11 cellular contexts compared by ENCODE assay signal in the genomic region with DNA sequence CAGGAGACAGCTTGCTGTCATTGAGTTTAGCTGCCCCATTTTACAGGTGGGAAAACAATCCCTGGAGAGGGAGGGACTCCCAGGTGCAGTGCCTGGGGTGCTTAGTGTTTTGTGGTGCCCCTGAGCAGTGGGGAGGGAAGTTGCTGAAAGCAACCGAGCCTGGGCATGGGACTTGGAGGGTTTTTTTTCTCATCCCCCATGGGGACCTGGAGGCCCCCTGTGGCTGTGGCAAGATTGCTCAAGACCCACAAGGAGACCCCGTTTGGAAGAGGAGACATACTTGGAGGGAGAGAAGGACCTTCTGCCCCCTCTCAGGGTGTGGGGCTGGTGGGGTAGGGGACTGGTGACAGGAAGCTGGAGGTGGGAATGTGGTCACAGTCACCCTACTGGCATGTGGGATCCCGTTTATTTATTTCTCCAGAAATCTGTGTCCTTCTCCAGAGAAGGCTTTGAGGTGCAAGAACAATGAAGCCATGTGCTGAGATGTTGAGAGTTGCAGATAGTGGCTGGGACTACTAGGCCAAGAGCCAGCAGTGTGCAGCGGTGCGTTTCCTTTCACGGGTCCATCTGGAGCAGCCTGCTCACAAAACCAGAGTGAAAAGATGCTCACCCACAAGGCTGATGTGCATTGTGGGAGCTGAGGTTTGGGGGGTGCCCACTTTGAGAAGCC. TPM values are rescaled to one million over a fixed set of nuclear protein-coding genes. Genes with fewer than 3 reads are reported as not detected.
DNase-seq lines count a peak whose midpoint lies in the region; ATAC-seq and TF ChIP-seq lines count a peak whose summit lies in the region.
"Had no signal": no experiment of that assay in that cellular context is flagged by ENCODE, and none has a peak within 500 bp of the region (broad histone marks: within the 10 kb centered on the region; RNA-seq: fewer than 3 reads in every experiment).

No MANE protein-coding gene starts in this region.

- H3K4me1 ChIP-seq in testis, result peaks cover 28% of the 10 kb centered on the region

- H3K4me1 Mint-ChIP-seq in activated CD4-positive, alpha-beta T cell treated with anti-CD3 and anti-CD28 coated beads, Interleukin-2, amount 10 ng/mL, durations not matched to agents 7 days and 5 days, result peaks cover 33% of the 10 kb centered on the region
- H3K4me1 Mint-ChIP-seq in activated CD4-positive, alpha-beta T cell treated with anti-CD3 and anti-CD28 coated beads, Interleukin-2, amount 10 ng/mL, durations not matched to agents 24 days and 14 days, result peaks cover 27% of the 10 kb centered on the region
- H3K4me1 Mint-ChIP-seq in central memory CD8-positive, alpha-beta T cell, result peaks cover 12% of the 10 kb centered on the region
- peaks cover 22% of the 10 kb centered on the region for H3K4me1 Mint-ChIP-seq in activated T-helper 1 cell treated with anti-CD3 and anti-CD28 coated beads, Interleukin-12 subunit alpha, Interleukin-12 subunit beta, Interleukin-2, Interleukin-4 antibody, amounts not matched to agents 30 ng/mL and 10 ng/mL and 1 ng/mL, durations not matched to agents 14 hours and 24 hours and 36 hours (ENCODE audit: low read depth)

- no peak for TF ChIP-seq CTCF in testis (IDR thresholded peaks at IDR 0.05)

- no peak overlapping the region for H3K4me3 Mint-ChIP-seq in activated CD4-positive, alpha-beta T cell treated with anti-CD3 and anti-CD28 coated beads, Interleukin-2, amount 10 ng/mL, durations not matched to agents 7 days and 5 days
- H3K4me3 Mint-ChIP-seq in activated CD4-positive, alpha-beta T cell treated with anti-CD3 and anti-CD28 coated beads, Interleukin-2, amount 10 ng/mL, durations not matched to agents 24 days and 14 days, result no peak overlapping the region
- no peak overlapping the region for H3K4me3 Mint-ChIP-seq in central memory CD8-positive, alpha-beta T cell
- H3K4me3 Mint-ChIP-seq in activated T-helper 1 cell treated with anti-CD3 and anti-CD28 coated beads, Interleukin-12 subunit alpha, Interleukin-12 subunit beta, Interleukin-2, Interleukin-4 antibody, amounts not matched to agents 30 ng/mL and 10 ng/mL and 1 ng/mL, durations not matched to agents 14 hours and 24 hours and 36 hours, result no peak overlapping the region
- H3K4me3 Mint-ChIP-seq: activated CD4-positive, alpha-beta memory T cell treated with anti-CD3 and anti-CD28 coated beads, Interleukin-2, amount 10 ng/mL, durations not matched to agents 7 days and 5 days had no signal

- CTCF ChIA-PET in activated CD4-positive, alpha-beta T cell treated with anti-CD3 and anti-CD28 coated beads, Interleukin-2, amount 10 ng/mL, durations not matched to agents 7 days and 5 days (lab: Charles Lee), result interaction anchor here (0.6 kb wide), 1 partner anchor 11 kb away, joined by 6 read pairs; no protein-coding TSS in a partner anchor

- H3K9me3 ChIP-seq in testis, result no peaks in the 10 kb centered on the region

- no peak for TF ChIP-seq POLR2A in testis (IDR thresholded peaks at IDR 0.05)

- peak; percentile 33; the same call in 1 of the 2 replicates for TF ChIP-seq EP300 in Ishikawa (IDR thresholded peaks at IDR 0.05; ENCODE audit: borderline replicate concordance)

- intact Hi-C loops in activated CD4-positive, alpha-beta T cell treated with anti-CD3 and anti-CD28 coated beads, Interleukin-2, amount 10 ng/mL, durations not matched to agents 24 days and 14 days (cut with micrococcal nuclease), result no loop called here
- intact Hi-C loops in testis (cut with DNase I; ENCODE audit: low total_unique reads), result no loop called here
- intact Hi-C loops in activated T-helper 1 cell treated with anti-CD3 and anti-CD28 coated beads, Interleukin-12 subunit alpha, Interleukin-12 subunit beta, Interleukin-2, Interleukin-4 antibody, amounts not matched to agents 30 ng/mL and 10 ng/mL and 1 ng/mL, durations not matched to agents 14 hours and 24 hours and 36 hours (cut with micrococcal nuclease), result no loop called here

- H3K27me3 ChIP-seq in testis, result no peaks in the 10 kb centered on the region

- H3K36me3 ChIP-seq in testis (ENCODE audit: low read depth, missing control alignments), result no peaks in the 10 kb centered on the region

- POLR2A ChIA-PET in activated CD4-positive, alpha-beta T cell treated with anti-CD3 and anti-CD28 coated beads, Interleukin-2, amount 10 ng/mL, durations not matched to agents 7 days and 5 days (lab: Charles Lee), result no interaction called here

- H3K27me3 Mint-ChIP-seq in activated CD4-positive, alpha-beta T cell treated with anti-CD3 and anti-CD28 coated beads, Interleukin-2, amount 10 ng/mL, durations not matched to agents 7 days and 5 days, result no peaks in the 10 kb centered on the region
- no peaks in the 10 kb centered on the region for H3K27me3 Mint-ChIP-seq in activated CD4-positive, alpha-beta T cell treated with anti-CD3 and anti-CD28 coated beads, Interleukin-2, amount 10 ng/mL, durations not matched to agents 24 days and 14 days
- peaks cover 12% of the 10 kb centered on the region for H3K27me3 Mint-ChIP-seq in central memory CD8-positive, alpha-beta T cell
- peaks cover 5% of the 10 kb centered on the region for H3K27me3 Mint-ChIP-seq in activated T-helper 1 cell treated with anti-CD3 and anti-CD28 coated beads, Interleukin-12 subunit alpha, Interleukin-12 subunit beta, Interleukin-2, Interleukin-4 antibody, amounts not matched to agents 30 ng/mL and 10 ng/mL and 1 ng/mL, durations not matched to agents 14 hours and 24 hours and 36 hours (ENCODE audit: insufficient read depth)
- H3K27me3 Mint-ChIP-seq: activated CD4-positive, alpha-beta memory T cell treated with anti-CD3 and anti-CD28 coated beads, Interleukin-2, amount 10 ng/mL, durations not matched to agents 7 days and 5 days had no signal

- peak; percentile 21; the same call in 1 of the 2 replicates for TF ChIP-seq RAD21 in Ishikawa (IDR thresholded peaks at IDR 0.05; ENCODE audit: low read depth)

- ATAC-seq in central memory CD8-positive, alpha-beta T cell (replicated peaks; ENCODE audit: extremely low read depth, poor library complexity, severe bottlenecking), result no peak

- 40 to 68% methylated on average over 6 of the region's 6 CpGs for WGBS in testis, 2 donors

- no peaks in the 10 kb centered on the region for H3K9me3 Mint-ChIP-seq in activated CD4-positive, alpha-beta T cell treated with anti-CD3 and anti-CD28 coated beads, Interleukin-2, amount 10 ng/mL, durations not matched to agents 7 days and 5 days
- H3K9me3 Mint-ChIP-seq in activated CD4-positive, alpha-beta T cell treated with anti-CD3 and anti-CD28 coated beads, Interleukin-2, amount 10 ng/mL, durations not matched to agents 24 days and 14 days, result no peaks in the 10 kb centered on the region
- no peaks in the 10 kb centered on the region for H3K9me3 Mint-ChIP-seq in central memory CD8-positive, alpha-beta T cell
- H3K9me3 Mint-ChIP-seq in activated T-helper 1 cell treated with anti-CD3 and anti-CD28 coated beads, Interleukin-12 subunit alpha, Interleukin-12 subunit beta, Interleukin-2, Interleukin-4 antibody, amounts not matched to agents 30 ng/mL and 10 ng/mL and 1 ng/mL, durations not matched to agents 14 hours and 24 hours and 36 hours, result no peaks in the 10 kb centered on the region
- H3K9me3 Mint-ChIP-seq: activated CD4-positive, alpha-beta memory T cell treated with anti-CD3 and anti-CD28 coated beads, Interleukin-2, amount 10 ng/mL, durations not matched to agents 7 days and 5 days; immature natural killer cell had no signal

- H3K36me3 Mint-ChIP-seq in activated CD4-positive, alpha-beta T cell treated with anti-CD3 and anti-CD28 coated beads, Interleukin-2, amount 10 ng/mL, durations not matched to agents 7 days and 5 days (ENCODE audit: low read depth), result no peaks in the 10 kb centered on the region
- no peaks in the 10 kb centered on the region for H3K36me3 Mint-ChIP-seq in activated CD4-positive, alpha-beta T cell treated with anti-CD3 and anti-CD28 coated beads, Interleukin-2, amount 10 ng/mL, durations not matched to agents 24 days and 14 days (ENCODE audit: low read depth)
- peaks cover 5% of the 10 kb centered on the region for H3K36me3 Mint-ChIP-seq in central memory CD8-positive, alpha-beta T cell (ENCODE audit: insufficient read depth)
- peaks cover 2% of the 10 kb centered on the region for H3K36me3 Mint-ChIP-seq in activated T-helper 1 cell treated with anti-CD3 and anti-CD28 coated beads, Interleukin-12 subunit alpha, Interleukin-12 subunit beta, Interleukin-2, Interleukin-4 antibody, amounts not matched to agents 30 ng/mL and 10 ng/mL and 1 ng/mL, durations not matched to agents 14 hours and 24 hours and 36 hours (ENCODE audit: low read depth)
- H3K36me3 Mint-ChIP-seq: immature natural killer cell had no signal

- H3K27ac ChIP-seq in testis, result no peak overlapping the region

- no peak for DNase-seq in activated CD4-positive, alpha-beta T cell treated with anti-CD3 and anti-CD28 coated beads, Interleukin-2, amount 10 ng/mL, durations not matched to agents 7 days and 5 days
- no peak for DNase-seq in activated CD4-positive, alpha-beta T cell treated with anti-CD3 and anti-CD28 coated beads, Interleukin-2, amount 10 ng/mL, durations not matched to agents 24 days and 14 days
- no peak for DNase-seq in central memory CD8-positive, alpha-beta T cell (ENCODE audit: low spot score in 2 of 2)
- DNase-seq in testis (peak; percentile 41), GOT3 (lab: John Stamatoyannopoulos, UW) (no peak), NCI-H748 treated with DMSO at 0.1 percent for 48 hours (lab: John Stamatoyannopoulos, UW) (no peak)
- no peak for DNase-seq in activated T-helper 1 cell treated with anti-CD3 and anti-CD28 coated beads, Interleukin-12 subunit alpha, Interleukin-12 subunit beta, Interleukin-2, Interleukin-4 antibody, amounts not matched to agents 30 ng/mL and 10 ng/mL and 1 ng/mL, durations not matched to agents 14 hours and 24 hours and 36 hours (ENCODE audit: low spot score)
- DNase-seq: activated CD4-positive, alpha-beta memory T cell treated with anti-CD3 and anti-CD28 coated beads, Interleukin-2, amount 10 ng/mL, durations not matched to agents 7 days and 5 days; AML-193; immature natural killer cell had no signal

- H3K4me3 ChIP-seq in testis, result no peak overlapping the region

- H3K27ac Mint-ChIP-seq in activated CD4-positive, alpha-beta T cell treated with anti-CD3 and anti-CD28 coated beads, Interleukin-2, amount 10 ng/mL, durations not matched to agents 7 days and 5 days, result peak overlapping the region; percentile 36
- H3K27ac Mint-ChIP-seq in activated CD4-positive, alpha-beta T cell treated with anti-CD3 and anti-CD28 coated beads, Interleukin-2, amount 10 ng/mL, durations not matched to agents 24 days and 14 days, result no peak overlapping the region
- peak overlapping the region; percentile 83 for H3K27ac Mint-ChIP-seq in central memory CD8-positive, alpha-beta T cell (ENCODE audit: low read depth)
- H3K27ac Mint-ChIP-seq in activated T-helper 1 cell treated with anti-CD3 and anti-CD28 coated beads, Interleukin-12 subunit alpha, Interleukin-12 subunit beta, Interleukin-2, Interleukin-4 antibody, amounts not matched to agents 30 ng/mL and 10 ng/mL and 1 ng/mL, durations not matched to agents 14 hours and 24 hours and 36 hours, result no peak overlapping the region
- H3K27ac Mint-ChIP-seq: activated CD4-positive, alpha-beta memory T cell treated with anti-CD3 and anti-CD28 coated beads, Interleukin-2, amount 10 ng/mL, durations not matched to agents 7 days and 5 days had no signal

RNA-seq across cellular contexts. Expression of a gene that starts 21.5 kb away (rescaled TPM):
- 10 to 100 TPM; 27.8 to 31.5 TPM for total RNA-seq in activated CD4-positive, alpha-beta T cell treated with anti-CD3 and anti-CD28 coated beads, Interleukin-2, amount 10 ng/mL, durations not matched to agents 7 days and 5 days
- total RNA-seq in activated CD4-positive, alpha-beta T cell treated with anti-CD3 and anti-CD28 coated beads, Interleukin-2, amount 10 ng/mL, durations not matched to agents 24 days and 14 days, result 66.3 and 71.7 TPM in 2 replicates
- total RNA-seq in testis, result 10 to 100 TPM; 18.8 to 22.0 TPM
- polyA plus RNA-seq in testis (ENCODE audit: insufficient read depth, low read depth, low replicate concordance), result 15.2 TPM
- 67.6 and 67.8 TPM in 2 replicates for total RNA-seq in activated T-helper 1 cell treated with anti-CD3 and anti-CD28 coated beads, Interleukin-12 subunit alpha, Interleukin-12 subunit beta, Interleukin-2, Interleukin-4 antibody, amounts not matched to agents 30 ng/mL and 10 ng/mL and 1 ng/mL, durations not matched to agents 14 hours and 24 hours and 36 hours

Comparison
In these comparisons a context has a peak if more than half of its experiments do, and no peak if none do; other contexts are left out.
1. H3K27ac Mint-ChIP-seq: peak in activated CD4-positive, alpha-beta T cell treated with anti-CD3 and anti-CD28 coated beads, Interleukin-2, amount 10 ng/mL, durations not matched to agents 7 days and 5 days (single experiment) and central memory CD8-positive, alpha-beta T cell (single experiment); none in activated CD4-positive, alpha-beta T cell treated with anti-CD3 and anti-CD28 coated beads, Interleukin-2, amount 10 ng/mL, durations not matched to agents 24 days and 14 days (single experiment) and activated T-helper 1 cell treated with anti-CD3 and anti-CD28 coated beads, Interleukin-12 subunit alpha, Interleukin-12 subunit beta, Interleukin-2, Interleukin-4 antibody, amounts not matched to agents 30 ng/mL and 10 ng/mL and 1 ng/mL, durations not matched to agents 14 hours and 24 hours and 36 hours (single experiment).